ENCODE assay signal across 8 cellular contexts in genomic region chr6:162726997-162727346, GRCh38. TPM values are rescaled to one million over a fixed set of nuclear protein-coding genes. Genes with fewer than 3 reads are reported as not detected.
A peak's percentile ranks its signal among the peaks of the same experiment; 100 is the strongest.
DNase-seq lines count a peak whose midpoint lies in the region; ATAC-seq, FAIRE-seq and TF ChIP-seq lines count a peak whose summit lies in the region.

No MANE protein-coding gene starts in this region.

- H3K27me3 Mint-ChIP-seq in chondrocyte (ENCODE audit: low read depth) (no peaks in the 10 kb centered on the region), memory B cell (no peaks in the 10 kb centered on the region)

- TF ChIP-seq CTCF in NB4 (IDR thresholded peaks at IDR 0.05; ENCODE audit: low read depth, low read length), result no peak
- TF ChIP-seq CTCF in chondrocyte (IDR thresholded peaks at IDR 0.05), result no peak

- no peak overlapping the region for H3K27ac ChIP-seq in ACC112 (ENCODE audit: low read depth, low read length)

- peak overlapping the region; percentile 93 for H3K27ac Mint-ChIP-seq in chondrocyte (ENCODE audit: unreplicated experiment)
- peak overlapping the region; percentile 97 for H3K27ac Mint-ChIP-seq in memory B cell

- H3K79me2 ChIP-seq in ACC112 (ENCODE audit: control insufficient read depth, insufficient read depth, low read length, unreplicated experiment), result no peaks in the 10 kb centered on the region

- peaks cover 7% of the 10 kb centered on the region for H3K4me1 ChIP-seq in ACC112 (ENCODE audit: control insufficient read depth, insufficient read depth, low read length, unreplicated experiment)

- H3K27me3 ChIP-seq in ACC112 (ENCODE audit: insufficient read depth, low read length), result no peaks in the 10 kb centered on the region

- H3K9me3 Mint-ChIP-seq in chondrocyte (ENCODE audit: low read depth) (peaks cover 6% of the 10 kb centered on the region), memory B cell (no peaks in the 10 kb centered on the region)

- peak; percentile 34 for DNase-seq in NB4 (ENCODE audit: low read depth)
- no peak for DNase-seq in chondrocyte (ENCODE audit: low spot score)
- no peak for DNase-seq in memory B cell (ENCODE audit: low spot score in 2 of 2)
- DNase-seq in urothelium cell line (ENCODE audit: low spot score), result peak; percentile 17

- peak overlapping the region; percentile 96 for H3K4me3 ChIP-seq in ACC112 (ENCODE audit: low read depth, low read length)
- H3K4me3 ChIP-seq in NB4 (ENCODE audit: low read depth, low read length), result peak overlapping the region; percentile 61

- no peak for TF ChIP-seq POLR2A in NB4 (IDR thresholded peaks at IDR 0.05; ENCODE audit: extremely low read depth, insufficient read length)

- no peak for FAIRE-seq in urothelium cell line (lab: Jason Lieb, UNC)

- peak overlapping the region; percentile 91 for H2AFZ ChIP-seq in ACC112 (ENCODE audit: low read length, unreplicated experiment)

- peaks cover 22% of the 10 kb centered on the region for H3K4me1 Mint-ChIP-seq in chondrocyte (ENCODE audit: low read depth)
- H3K4me1 Mint-ChIP-seq in memory B cell, result peaks cover 8% of the 10 kb centered on the region

- no peaks in the 10 kb centered on the region for H3K36me3 ChIP-seq in ACC112 (ENCODE audit: insufficient read depth, low read length)

- H3K36me3 Mint-ChIP-seq in chondrocyte (ENCODE audit: low read depth) (peaks cover 3% of the 10 kb centered on the region), memory B cell (no peaks in the 10 kb centered on the region)

- ATAC-seq in GM21381 (IDR thresholded peaks at IDR 0.05; ENCODE audit: unreplicated experiment) (peak; percentile 5), memory B cell (ENCODE audit: low read depth) (peak; percentile 5), GM18519 (IDR thresholded peaks at IDR 0.05; ENCODE audit: low FRiP score, unreplicated experiment) (no peak), GM18870 (IDR thresholded peaks at IDR 0.05; ENCODE audit: unreplicated experiment) (no peak)

- H3K4me3 Mint-ChIP-seq in chondrocyte (ENCODE audit: unreplicated experiment), result peak overlapping the region; percentile 85
- H3K4me3 Mint-ChIP-seq in memory B cell, result peak overlapping the region; percentile 100

RNA-seq across cellular contexts. Expression of gene PRKN, which starts 0.6 kb away (rescaled TPM):
- 5.1 to 8.7 TPM (median 5.7 TPM) in 3 replicates for total RNA-seq in chondrocyte

RNA-seq across cellular contexts. Expression of gene PACRG, which starts 0.8 kb away (rescaled TPM):
- total RNA-seq in chondrocyte, result 0.59 to 2.5 TPM (median 1.1 TPM) in 3 replicates

Comparison
In these comparisons a context has a peak if more than half of its experiments do, and no peak if none do; other contexts are left out.
1. ATAC-seq: peak in GM21381 (single experiment) and memory B cell (single experiment); none in GM18519 (single experiment) and GM18870 (single experiment).
2. DNase-seq: peak in NB4 (single experiment) and urothelium cell line (single experiment); none in chondrocyte (single experiment) and memory B cell (0 of 2).